ENCODE assay signal across 1 cellular context in the genomic region with DNA sequence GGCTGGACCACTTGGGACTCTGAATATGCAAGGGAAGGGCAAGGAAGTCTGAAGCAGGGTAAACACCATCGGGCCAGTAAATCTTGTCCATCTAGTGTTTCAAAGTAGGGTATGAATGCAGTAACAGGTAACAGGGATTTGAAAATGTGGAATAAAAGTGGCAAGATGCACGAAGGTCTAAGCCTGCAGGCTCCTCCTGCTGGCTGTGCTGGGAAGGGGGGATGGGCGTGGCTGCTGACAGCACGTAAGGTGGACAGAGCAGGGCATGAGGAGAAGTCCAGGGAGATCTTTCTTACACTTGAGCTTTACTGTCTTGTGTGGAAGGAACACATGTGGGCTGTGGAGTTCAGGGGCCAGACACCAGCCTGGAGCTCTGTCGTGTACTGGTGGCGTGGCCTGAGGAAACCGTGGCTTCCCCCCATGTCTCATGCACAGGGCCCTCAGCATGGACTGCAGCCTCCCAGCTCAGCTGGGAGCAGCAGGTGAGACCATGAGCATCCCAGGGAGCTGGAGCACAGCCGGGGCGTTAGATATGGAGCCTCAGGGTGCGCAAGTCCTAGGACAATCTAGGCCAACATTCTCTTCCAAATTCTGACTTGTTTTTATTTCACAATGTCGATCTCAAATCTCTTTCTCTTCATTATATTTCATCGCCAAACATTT.
TF ChIP-seq lines count a peak whose summit lies in the region.

No MANE protein-coding gene starts in this region.

TF ChIP-seq in K562, 482 proteins besides CTCF, POLR2A, EP300 and RAD21 (continued from another document and continues in another):
- TF ChIP-seq, protein P1, sequence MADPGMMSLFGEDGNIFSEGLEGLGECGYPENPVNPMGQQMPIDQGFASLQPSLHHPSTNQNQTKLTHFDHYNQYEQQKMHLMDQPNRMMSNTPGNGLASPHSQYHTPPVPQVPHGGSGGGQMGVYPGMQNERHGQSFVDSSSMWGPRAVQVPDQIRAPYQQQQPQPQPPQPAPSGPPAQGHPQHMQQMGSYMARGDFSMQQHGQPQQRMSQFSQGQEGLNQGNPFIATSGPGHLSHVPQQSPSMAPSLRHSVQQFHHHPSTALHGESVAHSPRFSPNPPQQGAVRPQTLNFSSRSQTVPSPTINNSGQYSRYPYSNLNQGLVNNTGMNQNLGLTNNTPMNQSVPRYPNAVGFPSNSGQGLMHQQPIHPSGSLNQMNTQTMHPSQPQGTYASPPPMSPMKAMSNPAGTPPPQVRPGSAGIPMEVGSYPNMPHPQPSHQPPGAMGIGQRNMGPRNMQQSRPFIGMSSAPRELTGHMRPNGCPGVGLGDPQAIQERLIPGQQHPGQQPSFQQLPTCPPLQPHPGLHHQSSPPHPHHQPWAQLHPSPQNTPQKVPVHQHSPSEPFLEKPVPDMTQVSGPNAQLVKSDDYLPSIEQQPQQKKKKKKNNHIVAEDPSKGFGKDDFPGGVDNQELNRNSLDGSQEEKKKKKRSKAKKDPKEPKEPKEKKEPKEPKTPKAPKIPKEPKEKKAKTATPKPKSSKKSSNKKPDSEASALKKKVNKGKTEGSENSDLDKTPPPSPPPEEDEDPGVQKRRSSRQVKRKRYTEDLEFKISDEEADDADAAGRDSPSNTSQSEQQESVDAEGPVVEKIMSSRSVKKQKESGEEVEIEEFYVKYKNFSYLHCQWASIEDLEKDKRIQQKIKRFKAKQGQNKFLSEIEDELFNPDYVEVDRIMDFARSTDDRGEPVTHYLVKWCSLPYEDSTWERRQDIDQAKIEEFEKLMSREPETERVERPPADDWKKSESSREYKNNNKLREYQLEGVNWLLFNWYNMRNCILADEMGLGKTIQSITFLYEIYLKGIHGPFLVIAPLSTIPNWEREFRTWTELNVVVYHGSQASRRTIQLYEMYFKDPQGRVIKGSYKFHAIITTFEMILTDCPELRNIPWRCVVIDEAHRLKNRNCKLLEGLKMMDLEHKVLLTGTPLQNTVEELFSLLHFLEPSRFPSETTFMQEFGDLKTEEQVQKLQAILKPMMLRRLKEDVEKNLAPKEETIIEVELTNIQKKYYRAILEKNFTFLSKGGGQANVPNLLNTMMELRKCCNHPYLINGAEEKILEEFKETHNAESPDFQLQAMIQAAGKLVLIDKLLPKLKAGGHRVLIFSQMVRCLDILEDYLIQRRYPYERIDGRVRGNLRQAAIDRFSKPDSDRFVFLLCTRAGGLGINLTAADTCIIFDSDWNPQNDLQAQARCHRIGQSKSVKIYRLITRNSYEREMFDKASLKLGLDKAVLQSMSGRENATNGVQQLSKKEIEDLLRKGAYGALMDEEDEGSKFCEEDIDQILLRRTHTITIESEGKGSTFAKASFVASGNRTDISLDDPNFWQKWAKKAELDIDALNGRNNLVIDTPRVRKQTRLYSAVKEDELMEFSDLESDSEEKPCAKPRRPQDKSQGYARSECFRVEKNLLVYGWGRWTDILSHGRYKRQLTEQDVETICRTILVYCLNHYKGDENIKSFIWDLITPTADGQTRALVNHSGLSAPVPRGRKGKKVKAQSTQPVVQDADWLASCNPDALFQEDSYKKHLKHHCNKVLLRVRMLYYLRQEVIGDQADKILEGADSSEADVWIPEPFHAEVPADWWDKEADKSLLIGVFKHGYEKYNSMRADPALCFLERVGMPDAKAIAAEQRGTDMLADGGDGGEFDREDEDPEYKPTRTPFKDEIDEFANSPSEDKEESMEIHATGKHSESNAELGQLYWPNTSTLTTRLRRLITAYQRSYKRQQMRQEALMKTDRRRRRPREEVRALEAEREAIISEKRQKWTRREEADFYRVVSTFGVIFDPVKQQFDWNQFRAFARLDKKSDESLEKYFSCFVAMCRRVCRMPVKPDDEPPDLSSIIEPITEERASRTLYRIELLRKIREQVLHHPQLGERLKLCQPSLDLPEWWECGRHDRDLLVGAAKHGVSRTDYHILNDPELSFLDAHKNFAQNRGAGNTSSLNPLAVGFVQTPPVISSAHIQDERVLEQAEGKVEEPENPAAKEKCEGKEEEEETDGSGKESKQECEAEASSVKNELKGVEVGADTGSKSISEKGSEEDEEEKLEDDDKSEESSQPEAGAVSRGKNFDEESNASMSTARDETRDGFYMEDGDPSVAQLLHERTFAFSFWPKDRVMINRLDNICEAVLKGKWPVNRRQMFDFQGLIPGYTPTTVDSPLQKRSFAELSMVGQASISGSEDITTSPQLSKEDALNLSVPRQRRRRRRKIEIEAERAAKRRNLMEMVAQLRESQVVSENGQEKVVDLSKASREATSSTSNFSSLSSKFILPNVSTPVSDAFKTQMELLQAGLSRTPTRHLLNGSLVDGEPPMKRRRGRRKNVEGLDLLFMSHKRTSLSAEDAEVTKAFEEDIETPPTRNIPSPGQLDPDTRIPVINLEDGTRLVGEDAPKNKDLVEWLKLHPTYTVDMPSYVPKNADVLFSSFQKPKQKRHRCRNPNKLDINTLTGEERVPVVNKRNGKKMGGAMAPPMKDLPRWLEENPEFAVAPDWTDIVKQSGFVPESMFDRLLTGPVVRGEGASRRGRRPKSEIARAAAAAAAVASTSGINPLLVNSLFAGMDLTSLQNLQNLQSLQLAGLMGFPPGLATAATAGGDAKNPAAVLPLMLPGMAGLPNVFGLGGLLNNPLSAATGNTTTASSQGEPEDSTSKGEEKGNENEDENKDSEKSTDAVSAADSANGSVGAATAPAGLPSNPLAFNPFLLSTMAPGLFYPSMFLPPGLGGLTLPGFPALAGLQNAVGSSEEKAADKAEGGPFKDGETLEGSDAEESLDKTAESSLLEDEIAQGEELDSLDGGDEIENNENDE (IDR thresholded peaks at IDR 0.05; ENCODE audit: low read depth, low read length) = no peak
- TF ChIP-seq ZNF507 (tag; conservative IDR thresholded peaks at IDR 0.05) (no peak), ZFPM2 (CRISPR knock-in tag; IDR thresholded peaks at IDR 0.05) (no peak), DIDO1 (tag; IDR thresholded peaks at IDR 0.05; ENCODE audit: low read depth) (no peak), HDAC2 (IDR thresholded peaks at IDR 0.05) (no peak), ZNF609 (CRISPR knock-in tag; IDR thresholded peaks at IDR 0.05; ENCODE audit: borderline replicate concordance) (no peak), ZEB2 (IDR thresholded peaks at IDR 0.05) (peak; percentile 32; the same call in 1 of the 2 replicates), KLF13 (tag; IDR thresholded peaks at IDR 0.05; ENCODE audit: borderline replicate concordance, low read depth) (peak; percentile 93), ZNF740 (CRISPR knock-in tag; IDR thresholded peaks at IDR 0.05) (peak; percentile 47; the same call in 1 of the 2 replicates), ZNF740 (tag; IDR thresholded peaks at IDR 0.05) (no peak), ZNF785 (CRISPR knock-in tag; IDR thresholded peaks at IDR 0.05) (no peak), NR2C2 (CRISPR knock-in tag; IDR thresholded peaks at IDR 0.05) (0 out of 2 replicates have a peak, but pooled peaks have one; percentile 25), NR2C2 (tag; IDR thresholded peaks at IDR 0.05) (no peak), NFE2L1 (tag; IDR thresholded peaks at IDR 0.05; ENCODE audit: borderline replicate concordance, low read depth) (no peak), DMBX1 (CRISPR knock-in tag; IDR thresholded peaks at IDR 0.05; ENCODE audit: borderline replicate concordance) (no peak), CREM (IDR thresholded peaks at IDR 0.05; ENCODE audit: low read depth) (0 out of 2 replicates have a peak, but pooled peaks have one; percentile 38), MEF2D (tag; conservative IDR thresholded peaks at IDR 0.05; ENCODE audit: low read depth) (no peak), CBFB (CRISPR knock-in tag; IDR thresholded peaks at IDR 0.05) (no peak), E2F1 (CRISPR knock-in tag; IDR thresholded peaks at IDR 0.05) (no peak)
- TF ChIP-seq, protein P2, sequence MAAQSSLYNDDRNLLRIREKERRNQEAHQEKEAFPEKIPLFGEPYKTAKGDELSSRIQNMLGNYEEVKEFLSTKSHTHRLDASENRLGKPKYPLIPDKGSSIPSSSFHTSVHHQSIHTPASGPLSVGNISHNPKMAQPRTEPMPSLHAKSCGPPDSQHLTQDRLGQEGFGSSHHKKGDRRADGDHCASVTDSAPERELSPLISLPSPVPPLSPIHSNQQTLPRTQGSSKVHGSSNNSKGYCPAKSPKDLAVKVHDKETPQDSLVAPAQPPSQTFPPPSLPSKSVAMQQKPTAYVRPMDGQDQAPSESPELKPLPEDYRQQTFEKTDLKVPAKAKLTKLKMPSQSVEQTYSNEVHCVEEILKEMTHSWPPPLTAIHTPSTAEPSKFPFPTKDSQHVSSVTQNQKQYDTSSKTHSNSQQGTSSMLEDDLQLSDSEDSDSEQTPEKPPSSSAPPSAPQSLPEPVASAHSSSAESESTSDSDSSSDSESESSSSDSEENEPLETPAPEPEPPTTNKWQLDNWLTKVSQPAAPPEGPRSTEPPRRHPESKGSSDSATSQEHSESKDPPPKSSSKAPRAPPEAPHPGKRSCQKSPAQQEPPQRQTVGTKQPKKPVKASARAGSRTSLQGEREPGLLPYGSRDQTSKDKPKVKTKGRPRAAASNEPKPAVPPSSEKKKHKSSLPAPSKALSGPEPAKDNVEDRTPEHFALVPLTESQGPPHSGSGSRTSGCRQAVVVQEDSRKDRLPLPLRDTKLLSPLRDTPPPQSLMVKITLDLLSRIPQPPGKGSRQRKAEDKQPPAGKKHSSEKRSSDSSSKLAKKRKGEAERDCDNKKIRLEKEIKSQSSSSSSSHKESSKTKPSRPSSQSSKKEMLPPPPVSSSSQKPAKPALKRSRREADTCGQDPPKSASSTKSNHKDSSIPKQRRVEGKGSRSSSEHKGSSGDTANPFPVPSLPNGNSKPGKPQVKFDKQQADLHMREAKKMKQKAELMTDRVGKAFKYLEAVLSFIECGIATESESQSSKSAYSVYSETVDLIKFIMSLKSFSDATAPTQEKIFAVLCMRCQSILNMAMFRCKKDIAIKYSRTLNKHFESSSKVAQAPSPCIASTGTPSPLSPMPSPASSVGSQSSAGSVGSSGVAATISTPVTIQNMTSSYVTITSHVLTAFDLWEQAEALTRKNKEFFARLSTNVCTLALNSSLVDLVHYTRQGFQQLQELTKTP (IDR thresholded peaks at IDR 0.05; ENCODE audit: low read depth in 1 of 2, partially characterized antibody in 2 of 2) = no peak
- TF ChIP-seq, protein P3, sequence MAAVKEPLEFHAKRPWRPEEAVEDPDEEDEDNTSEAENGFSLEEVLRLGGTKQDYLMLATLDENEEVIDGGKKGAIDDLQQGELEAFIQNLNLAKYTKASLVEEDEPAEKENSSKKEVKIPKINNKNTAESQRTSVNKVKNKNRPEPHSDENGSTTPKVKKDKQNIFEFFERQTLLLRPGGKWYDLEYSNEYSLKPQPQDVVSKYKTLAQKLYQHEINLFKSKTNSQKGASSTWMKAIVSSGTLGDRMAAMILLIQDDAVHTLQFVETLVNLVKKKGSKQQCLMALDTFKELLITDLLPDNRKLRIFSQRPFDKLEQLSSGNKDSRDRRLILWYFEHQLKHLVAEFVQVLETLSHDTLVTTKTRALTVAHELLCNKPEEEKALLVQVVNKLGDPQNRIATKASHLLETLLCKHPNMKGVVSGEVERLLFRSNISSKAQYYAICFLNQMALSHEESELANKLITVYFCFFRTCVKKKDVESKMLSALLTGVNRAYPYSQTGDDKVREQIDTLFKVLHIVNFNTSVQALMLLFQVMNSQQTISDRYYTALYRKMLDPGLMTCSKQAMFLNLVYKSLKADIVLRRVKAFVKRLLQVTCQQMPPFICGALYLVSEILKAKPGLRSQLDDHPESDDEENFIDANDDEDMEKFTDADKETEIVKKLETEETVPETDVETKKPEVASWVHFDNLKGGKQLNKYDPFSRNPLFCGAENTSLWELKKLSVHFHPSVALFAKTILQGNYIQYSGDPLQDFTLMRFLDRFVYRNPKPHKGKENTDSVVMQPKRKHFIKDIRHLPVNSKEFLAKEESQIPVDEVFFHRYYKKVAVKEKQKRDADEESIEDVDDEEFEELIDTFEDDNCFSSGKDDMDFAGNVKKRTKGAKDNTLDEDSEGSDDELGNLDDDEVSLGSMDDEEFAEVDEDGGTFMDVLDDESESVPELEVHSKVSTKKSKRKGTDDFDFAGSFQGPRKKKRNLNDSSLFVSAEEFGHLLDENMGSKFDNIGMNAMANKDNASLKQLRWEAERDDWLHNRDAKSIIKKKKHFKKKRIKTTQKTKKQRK (IDR thresholded peaks at IDR 0.05; ENCODE audit: borderline replicate concordance, low read depth, low read length) = no peak
